Comparison of ENCODE assay signal across 2 cellular contexts in genomic region chr1:236302941-236303340, GRCh38.
TF ChIP-seq lines count a peak whose summit lies in the region.

No MANE protein-coding gene starts in this region.

TF ChIP-seq in HepG2, 621 proteins besides CTCF, POLR2A, EP300 and RAD21:
- TF ChIP-seq CHCHD3 (CRISPR knock-in tag; IDR thresholded peaks at IDR 0.05) (no peak), CEBPB (IDR thresholded peaks at IDR 0.05; ENCODE audit: borderline replicate concordance, low read depth, low read length) (peak; percentile 32; the same call in 1 of the 2 replicates)

TF ChIP-seq in K562, 482 proteins besides CTCF, POLR2A, EP300 and RAD21:
- TF ChIP-seq CBFA2T3 (IDR thresholded peaks at IDR 0.05) = peak; percentile 50; the same call in 1 of the 2 replicates
- peak; percentile 14; the same call in 1 of the 2 replicates for TF ChIP-seq SMARCA4 (IDR thresholded peaks at IDR 0.05)
- peak; percentile 60 for TF ChIP-seq ARID1B (IDR thresholded peaks at IDR 0.05)
- peak; percentile 13; the same call in 1 of the 2 replicates for TF ChIP-seq TAL1 (IDR thresholded peaks at IDR 0.05)
- no peak for TF ChIP-seq SRSF3 (IDR thresholded peaks at IDR 0.05; ENCODE audit: insufficient read depth, low read length)
- TF ChIP-seq CEBPB (tag; IDR thresholded peaks at IDR 0.05) = peak; percentile 98
- TF ChIP-seq CEBPG (CRISPR knock-in tag; IDR thresholded peaks at IDR 0.05) = no peak
- peak; percentile 64 to 81 for TF ChIP-seq CEBPG (tag; conservative IDR thresholded peaks at IDR 0.05 in 1 of 2, IDR thresholded peaks at IDR 0.05 in 1 of 2)
- TF ChIP-seq ZNF347 (CRISPR knock-in tag; IDR thresholded peaks at IDR 0.05; ENCODE audit: low read depth) = no peak
- TF ChIP-seq CBFA2T2 (conservative IDR thresholded peaks at IDR 0.05) = 0 out of 2 replicates have a peak, but pooled peaks have one; percentile 19
- TF ChIP-seq CGGBP1 (CRISPR knock-in tag; IDR thresholded peaks at IDR 0.05) = no peak
- 0 out of 2 replicates have a peak, but pooled peaks have one; percentile 16 for TF ChIP-seq IRF9 (tag; IDR thresholded peaks at IDR 0.05)
- TF ChIP-seq NCOR1 (IDR thresholded peaks at IDR 0.05) = peak; percentile 23; the same call in 1 of the 2 replicates
